1 cellular context compared by ENCODE assay signal in genomic region chr6:7215140-7215539, GRCh38.
TF ChIP-seq lines count a peak whose summit lies in the region.

No MANE protein-coding gene starts in this region.

TF ChIP-seq in SK-N-SH, 30 proteins besides CTCF, POLR2A, EP300 and RAD21 (continued from another document):
- TF ChIP-seq REST (IDR thresholded peaks at IDR 0.05; ENCODE audit: low read depth, low read length) = no peak
- no peak for TF ChIP-seq MEF2A (IDR thresholded peaks at IDR 0.05; ENCODE audit: borderline replicate concordance, low read depth)
- TF ChIP-seq TCF12 (IDR thresholded peaks at IDR 0.05) = no peak
- TF ChIP-seq USF1 (IDR thresholded peaks at IDR 0.05; ENCODE audit: borderline replicate concordance, low read depth) = no peak
- no peak for TF ChIP-seq RFX5 (IDR thresholded peaks at IDR 0.05; ENCODE audit: low read length)
- TF ChIP-seq MAX (IDR thresholded peaks at IDR 0.05; ENCODE audit: low read depth) = no peak
